30 cellular contexts compared by ENCODE assay signal in genomic region chr4:164288578-164288977, GRCh38.
"Had no signal": no experiment of that assay in that cellular context is flagged by ENCODE, and none has a peak within 500 bp of the region (broad histone marks: within the 10 kb centered on the region; RNA-seq: fewer than 3 reads in every experiment).

No MANE protein-coding gene starts in this region.

- H3K36me3 ChIP-seq: adrenal gland, ascending aorta, breast epithelium, cardiac muscle cell had no signal

- H3K4me1 ChIP-seq: adrenal gland, ascending aorta, body of pancreas, breast epithelium had no signal

- H3K27me3 ChIP-seq: adrenal gland, ascending aorta, body of pancreas, breast epithelium, cardiac muscle cell had no signal

- H3K4me3 ChIP-seq: adrenal gland, ascending aorta, body of pancreas, breast epithelium, cardiac muscle cell had no signal

- DNase-seq: activated effector memory CD4-positive, alpha-beta T cell treated with anti-CD3 and anti-CD28 coated beads, Interleukin-2, amount 50 U/mL, for 16 hours; activated effector memory CD4-positive, alpha-beta T cell treated with Interleukin-2 at 50 U/mL for 16 hours; activated gamma-delta T cell; activated gamma-delta T cell treated with Interleukin-2 at 50 U/mL for 16 hours; activated naive CD4-positive, alpha-beta T cell; activated naive CD4-positive, alpha-beta T cell treated with anti-CD3 and anti-CD28 coated beads for 36 hours; activated naive CD4-positive, alpha-beta T cell treated with anti-CD3 and anti-CD28 coated beads, Interleukin-2, amount 10 ng/mL, durations not matched to agents 7 days and 5 days; activated naive CD4-positive, alpha-beta T cell treated with anti-CD3 and anti-CD28 coated beads, Interleukin-2, amount 50 U/mL, for 16 hours; activated naive CD4-positive, alpha-beta T cell treated with Interleukin-2 at 50 U/mL for 16 hours; activated naive CD8-positive, alpha-beta T cell treated with anti-CD3 and anti-CD28 coated beads for 36 hours; activated naive CD8-positive, alpha-beta T cell treated with anti-CD3 and anti-CD28 coated beads, Interleukin-2, amount 10 ng/mL, durations not matched to agents 7 days and 5 days; activated naive CD8-positive, alpha-beta T cell treated with anti-CD3 and anti-CD28 coated beads, Interleukin-2, amount 50 U/mL, for 24 hours; activated T-cell treated with anti-CD3 and anti-CD28 coated beads, Interleukin-2, amount 50 U/mL, for 1 hour; activated T-cell treated with anti-CD3 and anti-CD28 coated beads, Interleukin-2, amount 50 U/mL, for 24 hours; activated T-cell treated with anti-CD3 and anti-CD28 coated beads, Interleukin-2, amount 50 U/mL, for 4 hours; activated T-cell treated with anti-CD3 and anti-CD28 coated beads, Interleukin-2, amount 50 U/mL, for 48 hours; activated T-cell treated with anti-CD3 and anti-CD28 coated beads, Interleukin-2, amount 50 U/mL, for 72 hours; adrenal gland; amniotic stem cell; amygdala; anterior cingulate cortex; aorta; body of pancreas; central memory CD4-positive, alpha-beta T cell; cerebellar nuclear complex had no signal

- H3K9me3 ChIP-seq: adrenal gland, ascending aorta, body of pancreas, breast epithelium had no signal

- ATAC-seq: activated naive CD4-positive, alpha-beta T cell treated with anti-CD3 and anti-CD28 coated beads, Interleukin-2, amount 50 U/mL, for 72 hours; activated naive CD8-positive, alpha-beta T cell treated with anti-CD3 and anti-CD28 coated beads, Interleukin-2, amount 50 U/mL, for 24 hours; activated T-cell treated with anti-CD3 and anti-CD28 coated beads, Interleukin-2, amount 50 U/mL, for 4 hours; activated T-cell treated with anti-CD3 and anti-CD28 coated beads, Interleukin-2, amount 50 U/mL, for 72 hours; activated T-helper 17 cell treated with anti-CD3 and anti-CD28 coated beads, Interleukin-2, amount 50 U/mL, for 72 hours; body of pancreas had no signal

- H3K27ac ChIP-seq: adrenal gland, ascending aorta, body of pancreas, breast epithelium, cardiac muscle cell had no signal
